In the genomic region with DNA sequence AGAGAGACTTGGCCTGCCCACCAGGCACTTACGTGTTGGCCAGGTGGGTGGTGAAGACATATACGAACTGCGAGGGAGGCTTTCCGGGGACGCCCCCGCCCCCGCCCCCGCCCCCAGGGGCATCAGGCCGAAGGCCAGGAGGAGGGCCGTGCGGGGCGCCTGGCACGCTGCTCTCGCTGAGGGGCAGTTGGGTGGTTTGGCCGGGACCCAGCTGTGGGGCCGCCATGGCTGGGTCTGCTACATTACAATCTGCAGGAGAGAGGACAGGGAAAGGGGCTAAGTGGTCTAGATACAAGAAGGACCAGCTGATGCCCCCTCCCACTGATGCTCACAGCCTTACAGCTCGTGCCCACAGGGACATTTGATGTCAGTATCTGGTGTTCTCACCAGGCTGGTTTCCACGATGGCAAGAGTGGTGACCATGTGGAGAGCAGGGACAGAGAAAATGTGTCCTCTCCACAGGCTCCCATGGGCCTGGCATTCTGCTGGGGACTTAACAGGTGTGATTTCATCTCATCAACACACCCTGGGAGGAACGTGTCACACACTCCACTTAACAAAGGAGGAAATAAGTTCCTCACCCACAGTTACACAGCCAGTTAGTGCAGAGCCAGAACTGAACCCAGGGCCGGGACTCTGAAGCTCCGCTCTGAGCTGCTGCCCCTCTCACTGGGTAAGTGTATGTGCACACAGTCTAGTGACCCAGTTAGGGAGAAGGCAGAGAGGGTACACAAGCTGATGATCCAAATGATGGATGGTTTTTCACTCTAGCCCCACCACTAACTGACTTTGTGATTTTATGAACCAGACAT, we compare ENCODE assay signal across 21 cellular contexts. TPM values are rescaled to one million over a fixed set of nuclear protein-coding genes. Genes with fewer than 3 reads are reported as not detected.
A peak's percentile ranks its signal among the peaks of the same experiment; 100 is the strongest.
DNase-seq lines count a peak whose midpoint lies in the region; TF ChIP-seq lines count a peak whose summit lies in the region.
"Had no signal": no experiment of that assay in that cellular context is flagged by ENCODE, and none has a peak within 500 bp of the region (broad histone marks: within the 10 kb centered on the region; RNA-seq: fewer than 3 reads in every experiment).

No MANE protein-coding gene starts in this region.

- H3K4me2 ChIP-seq in BLaER1 (peak overlapping the region; percentile 28), osteoblast (ENCODE audit: insufficient read depth, low read length) (no peak overlapping the region)

- peaks cover 29% of the 10 kb centered on the region for H3K4me1 Mint-ChIP-seq in activated T-cell treated with anti-CD3 and anti-CD28 coated beads, Interleukin-2, amount 50 U/mL, for 24 hours (ENCODE audit: low read depth)

- H3K36me3 ChIP-seq in BLaER1 (peaks cover 95% of the 10 kb centered on the region), ascending aorta (peaks cover 78 to 89% of the 10 kb centered on the region in 2 donors), osteoblast (ENCODE audit: insufficient read depth, low read length) (peaks cover 73% of the 10 kb centered on the region)

- intact Hi-C loops in ascending aorta (cut with DNase I), result loop anchor here (1.0 kb wide), 1 partner anchor 214 kb away; no protein-coding TSS in a partner anchor

- peaks cover 67% of the 10 kb centered on the region for H3K4me1 ChIP-seq in BLaER1
- peaks cover 5 to 27% of the 10 kb centered on the region in 2 donors for H3K4me1 ChIP-seq in ascending aorta
- peaks cover under 1% of the 10 kb centered on the region for H3K4me1 ChIP-seq in osteoblast (ENCODE audit: insufficient read depth, low read length)

- H3K4me3 ChIP-seq in BLaER1 (no peak overlapping the region), ascending aorta (no peak overlapping the region), osteoblast (ENCODE audit: insufficient read depth, low read length) (no peak overlapping the region)
- H3K4me3 ChIP-seq: Peyer's patch had no signal

- no peak overlapping the region for H2AFZ ChIP-seq in osteoblast (ENCODE audit: low read length)

- H3K4me3 Mint-ChIP-seq in activated T-cell treated with anti-CD3 and anti-CD28 coated beads, Interleukin-2, amount 50 U/mL, for 24 hours, result no peak overlapping the region

- no peaks in the 10 kb centered on the region for H3K9me3 ChIP-seq in BLaER1
- no peaks in the 10 kb centered on the region for H3K9me3 ChIP-seq in ascending aorta
- no peaks in the 10 kb centered on the region for H3K9me3 ChIP-seq in osteoblast (ENCODE audit: low read depth, low read length)
- H3K9me3 ChIP-seq: Peyer's patch had no signal

- H4K20me1 ChIP-seq in BLaER1, result peaks cover 13% of the 10 kb centered on the region; the same call in 1 of the 2 replicates
- H4K20me1 ChIP-seq in osteoblast (ENCODE audit: insufficient read depth, low read length), result peaks cover 56% of the 10 kb centered on the region

- no peaks in the 10 kb centered on the region for H3K27me3 Mint-ChIP-seq in activated T-cell treated with anti-CD3 and anti-CD28 coated beads, Interleukin-2, amount 50 U/mL, for 24 hours

- H3K9me3 Mint-ChIP-seq in activated T-cell treated with anti-CD3 and anti-CD28 coated beads, Interleukin-2, amount 50 U/mL, for 24 hours, result no peaks in the 10 kb centered on the region

- no peak overlapping the region for H3K9ac ChIP-seq in BLaER1

- H3K79me2 ChIP-seq in osteoblast (ENCODE audit: insufficient read depth, low read length), result peaks cover 42% of the 10 kb centered on the region

- H3K36me3 Mint-ChIP-seq in activated T-cell treated with anti-CD3 and anti-CD28 coated beads, Interleukin-2, amount 50 U/mL, for 24 hours (ENCODE audit: low read depth), result peaks cover 78% of the 10 kb centered on the region

- peak overlapping the region; percentile 44; the same call in 1 of the 2 replicates for H3K27ac ChIP-seq in BLaER1
- peak overlapping the region; percentile 33 to 97 for H3K27ac ChIP-seq in ascending aorta
- H3K27ac ChIP-seq in osteoblast (ENCODE audit: low read depth, low read length), result no peak overlapping the region
- H3K27ac ChIP-seq: C4-2B, Peyer's patch had no signal

- H3K27ac Mint-ChIP-seq in activated T-cell treated with anti-CD3 and anti-CD28 coated beads, Interleukin-2, amount 50 U/mL, for 24 hours, result peak overlapping the region; percentile 62

- DNase-seq in activated T-cell treated with anti-CD3 and anti-CD28 coated beads, Interleukin-2, amount 50 U/mL, for 24 hours, result no peak
- no peak for DNase-seq in activated T-cell treated with anti-CD3 and anti-CD28 coated beads, Interleukin-2, amount 50 U/mL, for 1 hour
- DNase-seq in ascending aorta (ENCODE audit: low spot score in 2 of 2), result no peak
- DNase-seq in osteoblast (ENCODE audit: insufficient read length, low spot score, missing footprints), result peak; percentile 58
- DNase-seq in activated CD4-positive, CD25-positive, alpha-beta regulatory T cell treated with anti-CD3 and anti-CD28 coated beads, Interleukin-2, amount 50 U/mL, for 72 hours, result no peak
- DNase-seq in effector CD8-positive, alpha-beta T cell (lab: John Stamatoyannopoulos, UW), result no peak
- DNase-seq in HPDE6-E6E7 (ENCODE audit: extremely low spot score), result no peak
- DNase-seq: COR-L47, IMR-90, Karpas-422, MM.1S, NCI-H1092 treated with DMSO at 0.1 percent for 48 hours, NCI-H524 treated with DMSO at 0.1 percent for 48 hours, SIG-M5 had no signal

- TF ChIP-seq CTCF in ascending aorta (IDR thresholded peaks at IDR 0.05), result no peak
- no peak for TF ChIP-seq CTCF in osteoblast (IDR thresholded peaks at IDR 0.05; ENCODE audit: extremely low read depth, low read depth, low read length)

- H3K27me3 ChIP-seq in BLaER1 (no peaks in the 10 kb centered on the region), ascending aorta (no peaks in the 10 kb centered on the region), osteoblast (ENCODE audit: insufficient read depth, low read length) (no peaks in the 10 kb centered on the region)
- H3K27me3 ChIP-seq: Peyer's patch had no signal

RNA-seq across cellular contexts. Expression of a gene that starts 19.7 kb away (rescaled TPM):
- not detected for total RNA-seq in ascending aorta
- total RNA-seq in osteoblast, result not detected in 2 replicates
- total RNA-seq: A172, Daoy, H4, HT1080, IMR-90 had no signal

RNA-seq across cellular contexts. Expression of a gene that starts 22.3 kb away (rescaled TPM):
- total RNA-seq in ascending aorta, result 46.5 TPM
- 27.9 and 28.3 TPM in 2 replicates for total RNA-seq in osteoblast

RNA-seq across cellular contexts. Expression of a gene that starts 52.7 kb away (rescaled TPM):
- not detected for total RNA-seq in ascending aorta
- total RNA-seq in osteoblast, result not detected in 2 replicates
- total RNA-seq: A172, Daoy, H4, HT1080, IMR-90, Peyer's patch had no signal
